ENCODE assay signal across 1 cellular context in the genomic region with DNA sequence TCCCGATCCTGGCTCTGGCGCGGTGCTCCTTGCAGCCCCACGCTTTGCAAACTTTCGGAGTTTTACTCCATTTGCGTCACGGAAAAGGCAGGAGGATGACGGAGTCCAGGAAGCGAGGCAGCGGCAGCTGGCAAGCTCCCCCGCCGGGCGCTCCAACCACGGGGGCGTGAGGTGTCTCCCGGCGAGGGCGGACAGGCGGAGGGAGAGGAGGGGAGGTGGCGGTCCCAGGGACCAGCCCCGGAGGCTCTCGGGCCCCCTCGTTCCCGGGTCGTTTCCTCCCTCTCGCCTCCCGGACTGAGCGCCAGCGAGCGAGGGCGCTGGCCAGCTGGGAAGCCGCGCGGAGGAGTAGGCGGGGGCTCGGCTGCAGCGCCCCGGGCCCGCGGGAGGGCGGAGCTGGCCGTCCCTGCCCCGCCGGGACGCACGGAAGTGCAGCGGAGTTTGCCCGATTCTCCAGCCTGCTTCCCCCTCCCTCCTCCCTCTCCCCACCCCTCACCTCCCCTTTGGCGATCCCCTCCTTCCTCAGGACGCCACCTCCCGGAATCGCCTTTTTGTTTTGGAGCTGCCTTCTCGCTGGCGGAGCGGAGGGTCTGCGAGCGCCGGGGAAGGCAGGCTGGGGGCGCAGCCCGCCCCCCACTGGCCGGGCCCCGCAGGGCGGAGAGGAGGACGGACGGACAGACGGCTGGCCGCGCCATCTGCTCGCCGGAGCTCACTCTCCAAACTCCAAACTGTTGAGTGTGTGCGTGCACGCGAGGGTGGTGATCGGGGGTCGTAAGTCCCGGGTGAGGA.
TF ChIP-seq lines count a peak whose summit lies in the region.

A gene with protein sequence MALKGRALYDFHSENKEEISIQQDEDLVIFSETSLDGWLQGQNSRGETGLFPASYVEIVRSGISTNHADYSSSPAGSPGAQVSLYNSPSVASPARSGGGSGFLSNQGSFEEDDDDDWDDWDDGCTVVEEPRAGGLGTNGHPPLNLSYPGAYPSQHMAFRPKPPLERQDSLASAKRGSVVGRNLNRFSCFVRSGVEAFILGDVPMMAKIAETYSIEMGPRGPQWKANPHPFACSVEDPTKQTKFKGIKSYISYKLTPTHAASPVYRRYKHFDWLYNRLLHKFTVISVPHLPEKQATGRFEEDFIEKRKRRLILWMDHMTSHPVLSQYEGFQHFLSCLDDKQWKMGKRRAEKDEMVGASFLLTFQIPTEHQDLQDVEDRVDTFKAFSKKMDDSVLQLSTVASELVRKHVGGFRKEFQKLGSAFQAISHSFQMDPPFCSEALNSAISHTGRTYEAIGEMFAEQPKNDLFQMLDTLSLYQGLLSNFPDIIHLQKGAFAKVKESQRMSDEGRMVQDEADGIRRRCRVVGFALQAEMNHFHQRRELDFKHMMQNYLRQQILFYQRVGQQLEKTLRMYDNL (plus strand): TSS at position 543 of the 786 bp plus-strand sequence. CDS start 1,191 bp downstream, outside the sequence.

TF ChIP-seq in GM12878, 131 proteins besides CTCF, POLR2A, EP300 and RAD21 (continued from another document):
- 0 out of 2 replicates have a peak, but pooled peaks have one; percentile 25 for TF ChIP-seq CREB1 (IDR thresholded peaks at IDR 0.05; ENCODE audit: low read depth)
- TF ChIP-seq IKZF2 (IDR thresholded peaks at IDR 0.05): peak; percentile 51 to 64; a peak in 3 of 4 replicates
- TF ChIP-seq WRNIP1 (IDR thresholded peaks at IDR 0.05; ENCODE audit: borderline replicate concordance, low read depth, low read length): no peak
- TF ChIP-seq GATAD2B (conservative IDR thresholded peaks at IDR 0.05; ENCODE audit: low read depth): 0 out of 2 replicates have a peak, but pooled peaks have one; percentile 69
- TF ChIP-seq YY1 (IDR thresholded peaks at IDR 0.05; ENCODE audit: low read depth, low read length): peak; percentile 10; the same call in 1 of the 2 replicates
- TF ChIP-seq EGR1 (IDR thresholded peaks at IDR 0.05; ENCODE audit: borderline replicate concordance in 1 of 2, low read depth in 2 of 2, low read length in 2 of 2): 0 out of 3 replicates have a peak, but pooled peaks of 1 of the 2 experiments have one; percentile 15
- TF ChIP-seq LARP7 (IDR thresholded peaks at IDR 0.05): peak; percentile 34
- peak; percentile 17; the same call in 1 of the 2 replicates for TF ChIP-seq SMARCA5 (IDR thresholded peaks at IDR 0.05)
- TF ChIP-seq SUPT20H (IDR thresholded peaks at IDR 0.05; ENCODE audit: borderline replicate concordance, control insufficient read depth, low read depth, low read length): no peak
- peak; percentile 19; the same call in 1 of the 2 replicates for TF ChIP-seq ZNF687 (IDR thresholded peaks at IDR 0.05)
- no peak for TF ChIP-seq MLLT1 (IDR thresholded peaks at IDR 0.05)
- TF ChIP-seq, protein P1, sequence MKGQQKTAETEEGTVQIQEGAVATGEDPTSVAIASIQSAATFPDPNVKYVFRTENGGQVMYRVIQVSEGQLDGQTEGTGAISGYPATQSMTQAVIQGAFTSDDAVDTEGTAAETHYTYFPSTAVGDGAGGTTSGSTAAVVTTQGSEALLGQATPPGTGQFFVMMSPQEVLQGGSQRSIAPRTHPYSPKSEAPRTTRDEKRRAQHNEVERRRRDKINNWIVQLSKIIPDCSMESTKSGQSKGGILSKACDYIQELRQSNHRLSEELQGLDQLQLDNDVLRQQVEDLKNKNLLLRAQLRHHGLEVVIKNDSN (IDR thresholded peaks at IDR 0.05; ENCODE audit: borderline replicate concordance, extremely low read length, insufficient read depth, low read depth, low read length): no peak
- peak; percentile 91 for TF ChIP-seq IKZF1 (conservative IDR thresholded peaks at IDR 0.05)
- peak; percentile 57; the same call in 1 of the 2 replicates for TF ChIP-seq DPF2 (IDR thresholded peaks at IDR 0.05)
